Comparison of ENCODE assay signal across 26 cellular contexts in genomic region chr2:226017107-226017506, GRCh38.
"Had no signal": no experiment of that assay in that cellular context is flagged by ENCODE, and none has a peak within 500 bp of the region (broad histone marks: within the 10 kb centered on the region; RNA-seq: fewer than 3 reads in every experiment).

No MANE protein-coding gene starts in this region.

- H3K4me1 Mint-ChIP-seq: activated CD4-positive, alpha-beta T cell treated with anti-CD3 and anti-CD28 coated beads, Interleukin-2, amount 10 ng/mL, durations not matched to agents 7 days and 5 days; activated naive CD8-positive, alpha-beta T cell treated with anti-CD3 and anti-CD28 coated beads, Interleukin-2, amount 10 ng/mL, durations not matched to agents 7 days and 5 days; central memory CD8-positive, alpha-beta T cell; endodermal cell; T-helper 17 cell had no signal

- DNase-seq: activated CD4-positive, alpha-beta T cell treated with anti-CD3 and anti-CD28 coated beads for 4 hours; activated CD4-positive, alpha-beta T cell treated with anti-CD3 and anti-CD28 coated beads, Interleukin-2, amount 10 ng/mL, durations not matched to agents 7 days and 5 days; activated CD4-positive, alpha-beta T cell treated with anti-CD3 and anti-CD28 coated beads, Interleukin-2, amount 50 U/mL, for 4 hours; activated CD4-positive, CD25-positive, alpha-beta regulatory T cell; activated CD4-positive, CD25-positive, alpha-beta regulatory T cell treated with anti-CD3 and anti-CD28 coated beads, Interleukin-2, amount 50 U/mL, for 72 hours; activated CD8-positive, alpha-beta memory T cell treated with anti-CD3 and anti-CD28 coated beads for 24 hours; activated gamma-delta T cell; activated naive CD4-positive, alpha-beta T cell; activated naive CD4-positive, alpha-beta T cell treated with anti-CD3 and anti-CD28 coated beads, Interleukin-2, amount 50 U/mL, for 16 hours; activated naive CD8-positive, alpha-beta T cell treated with anti-CD3 and anti-CD28 coated beads, Interleukin-2, amount 10 ng/mL, durations not matched to agents 7 days and 5 days; amniotic stem cell; anterior cingulate cortex; brain microvascular endothelial cell; dorsolateral prefrontal cortex; effector memory CD4-positive, alpha-beta T cell; endodermal cell; foreskin fibroblast; head of caudate nucleus; T-helper 1 cell; T-helper 17 cell had no signal

- H3K36me3 Mint-ChIP-seq: activated naive CD8-positive, alpha-beta T cell treated with anti-CD3 and anti-CD28 coated beads, Interleukin-2, amount 10 ng/mL, durations not matched to agents 7 days and 5 days had no signal

- H3K4me3 Mint-ChIP-seq: activated CD4-positive, alpha-beta T cell treated with anti-CD3 and anti-CD28 coated beads, Interleukin-2, amount 10 ng/mL, durations not matched to agents 7 days and 5 days; activated CD8-positive, alpha-beta T cell treated with anti-CD3 and anti-CD28 coated beads for 36 hours; activated naive CD8-positive, alpha-beta T cell treated with anti-CD3 and anti-CD28 coated beads, Interleukin-2, amount 10 ng/mL, durations not matched to agents 7 days and 5 days; activated T-helper 1 cell treated with anti-CD3 and anti-CD28 coated beads, Interleukin-12 subunit alpha, Interleukin-12 subunit beta, Interleukin-2, Interleukin-4 antibody, amounts not matched to agents 30 ng/mL and 10 ng/mL and 1 ng/mL, durations not matched to agents 14 hours and 24 hours and 36 hours; central memory CD8-positive, alpha-beta T cell; dendritic cell treated with granulocyte-macrophage colony-stimulating factor and Interleukin-4, amounts not matched to agents 40 ng/mL and 50 ng/mL, for 4 days; endodermal cell; T-helper 17 cell; T-helper 2 cell treated with Interferon-gamma antibody and Interleukin-4, amounts not matched to agents 5 μg/mL and 100 μg/mL, for 36 hours had no signal

- H3K27me3 Mint-ChIP-seq: activated CD4-positive, alpha-beta T cell treated with anti-CD3 and anti-CD28 coated beads, Interleukin-2, amount 10 ng/mL, durations not matched to agents 7 days and 5 days; activated naive CD8-positive, alpha-beta T cell treated with anti-CD3 and anti-CD28 coated beads, Interleukin-2, amount 10 ng/mL, durations not matched to agents 7 days and 5 days; central memory CD8-positive, alpha-beta T cell; dendritic cell treated with granulocyte-macrophage colony-stimulating factor and Interleukin-4, amounts not matched to agents 40 ng/mL and 50 ng/mL, for 4 days; T-helper 17 cell had no signal

- H3K27ac Mint-ChIP-seq: activated CD4-positive, alpha-beta T cell treated with anti-CD3 and anti-CD28 coated beads, Interleukin-2, amount 10 ng/mL, durations not matched to agents 7 days and 5 days; activated CD8-positive, alpha-beta T cell treated with anti-CD3 and anti-CD28 coated beads for 36 hours; activated naive CD8-positive, alpha-beta T cell treated with anti-CD3 and anti-CD28 coated beads, Interleukin-2, amount 10 ng/mL, durations not matched to agents 7 days and 5 days; activated T-helper 1 cell treated with anti-CD3 and anti-CD28 coated beads, Interleukin-12 subunit alpha, Interleukin-12 subunit beta, Interleukin-2, Interleukin-4 antibody, amounts not matched to agents 30 ng/mL and 10 ng/mL and 1 ng/mL, durations not matched to agents 14 hours and 24 hours and 36 hours; dendritic cell treated with granulocyte-macrophage colony-stimulating factor and Interleukin-4, amounts not matched to agents 40 ng/mL and 50 ng/mL, for 4 days; endodermal cell; T-helper 17 cell; T-helper 2 cell treated with Interferon-gamma antibody and Interleukin-4, amounts not matched to agents 5 μg/mL and 100 μg/mL, for 36 hours had no signal

- ATAC-seq: activated CD8-positive, alpha-beta T cell treated with anti-CD3 and anti-CD28 coated beads for 36 hours; esophagus mucosa; T-helper 17 cell had no signal
